Comparison of ENCODE assay signal across 29 cellular contexts in genomic region chr3:39910135-39910534, GRCh38.
"Had no signal": no experiment of that assay in that cellular context is flagged by ENCODE, and none has a peak within 500 bp of the region (broad histone marks: within the 10 kb centered on the region; RNA-seq: fewer than 3 reads in every experiment).

No MANE protein-coding gene starts in this region.

- H3K36me3 Mint-ChIP-seq: immature natural killer cell; natural killer cell; stimulated activated memory B cell treated with anti-CD40 and anti-IgM and Interleukin-4, amounts not matched to agents 10 μg/mL and 1 μg/mL and 100 μg/mL, for 72 hours had no signal

- H3K4me1 Mint-ChIP-seq: immature natural killer cell; natural killer cell; stimulated activated memory B cell treated with anti-CD40 and anti-IgM and Interleukin-4, amounts not matched to agents 10 μg/mL and 1 μg/mL and 100 μg/mL, for 72 hours had no signal

- H3K36me3 ChIP-seq: colonic mucosa, esophagus muscularis mucosa, gastroesophageal sphincter, heart right ventricle, lower lobe of right lung, ovary, spleen, tibial nerve, upper lobe of left lung had no signal

- H3K4me1 ChIP-seq: foreskin keratinocyte, lower lobe of right lung, psoas muscle, testis, upper lobe of left lung had no signal

- H3K4me3 ChIP-seq: colonic mucosa, esophagus muscularis mucosa, gastroesophageal sphincter, heart right ventricle, lower lobe of right lung, ovary, psoas muscle, skin epidermis, spleen, testis, tibial nerve, upper lobe of left lung had no signal

- H3K4me3 Mint-ChIP-seq: dendritic cell treated with granulocyte-macrophage colony-stimulating factor and Interleukin-4, amounts not matched to agents 40 ng/mL and 50 ng/mL, for 4 days; endodermal cell; immature natural killer cell; natural killer cell; stimulated activated memory B cell treated with anti-CD40 and anti-IgM and Interleukin-4, amounts not matched to agents 10 μg/mL and 1 μg/mL and 100 μg/mL, for 72 hours had no signal

- H3K27me3 ChIP-seq: colonic mucosa, esophagus muscularis mucosa, foreskin keratinocyte, gastroesophageal sphincter, heart right ventricle, ovary, spleen, testis, tibial nerve, upper lobe of left lung had no signal

- H3K9me3 ChIP-seq: colonic mucosa, esophagus muscularis mucosa, gastroesophageal sphincter, heart right ventricle, lower lobe of right lung, ovary, psoas muscle, spleen, testis, tibial nerve, upper lobe of left lung had no signal

- H3K27me3 Mint-ChIP-seq: dendritic cell treated with granulocyte-macrophage colony-stimulating factor and Interleukin-4, amounts not matched to agents 40 ng/mL and 50 ng/mL, for 4 days; stimulated activated memory B cell treated with anti-CD40 and anti-IgM and Interleukin-4, amounts not matched to agents 10 μg/mL and 1 μg/mL and 100 μg/mL, for 72 hours had no signal

- H3K27ac Mint-ChIP-seq: dendritic cell treated with granulocyte-macrophage colony-stimulating factor and Interleukin-4, amounts not matched to agents 40 ng/mL and 50 ng/mL, for 4 days; endodermal cell; immature natural killer cell; natural killer cell; stimulated activated memory B cell treated with anti-CD40 and anti-IgM and Interleukin-4, amounts not matched to agents 10 μg/mL and 1 μg/mL and 100 μg/mL, for 72 hours had no signal

- H3K9me3 Mint-ChIP-seq: dendritic cell treated with granulocyte-macrophage colony-stimulating factor and Interleukin-4, amounts not matched to agents 40 ng/mL and 50 ng/mL, for 4 days; endodermal cell; natural killer cell; stimulated activated memory B cell treated with anti-CD40 and anti-IgM and Interleukin-4, amounts not matched to agents 10 μg/mL and 1 μg/mL and 100 μg/mL, for 72 hours had no signal

- H3K27ac ChIP-seq: esophagus muscularis mucosa, foreskin keratinocyte, gastroesophageal sphincter, lower lobe of right lung, ovary, psoas muscle, testis, upper lobe of left lung had no signal

- DNase-seq: colonic mucosa; effector CD8-positive, alpha-beta T cell; endodermal cell; heart right ventricle; hypothalamus; immature natural killer cell; islet precursor cell; kidney glomerular epithelial cell; left ventricle myocardium superior; lower lobe of right lung; natural killer cell; occipital lobe; ovary; posterior cingulate gyrus; psoas muscle; right cardiac atrium; spleen; stimulated activated CD4-positive, alpha-beta T cell treated with anti-CD3 and anti-CD28 coated beads, Interleukin-4, amount 100 ng/mL, for 4 hours; stimulated activated naive CD8-positive, alpha-beta T cell treated with anti-CD3 and anti-CD28 coated beads, Interleukin-15, Interleukin-2, amounts not matched to agents 100 U/mL and 50 U/mL, for 24 hours; substantia nigra; testis; upper lobe of left lung had no signal

- ATAC-seq: gastroesophageal sphincter; heart right ventricle; left ventricle myocardium superior; lower lobe of right lung; natural killer cell; psoas muscle; right cardiac atrium; stimulated activated memory B cell treated with anti-CD40 and anti-IgM and Interleukin-4, amounts not matched to agents 10 μg/mL and 1 μg/mL and 100 μg/mL, for 72 hours; stimulated activated naive CD8-positive, alpha-beta T cell treated with anti-CD3 and anti-CD28 coated beads, Interleukin-15, Interleukin-2, amounts not matched to agents 100 U/mL and 50 U/mL, for 24 hours had no signal
